Comparison of ENCODE assay signal across 8 cellular contexts in genomic region chrX:119757979-119758681, GRCh38. TPM values are rescaled to one million over a fixed set of nuclear protein-coding genes. Genes with fewer than 3 reads are reported as not detected.
DNase-seq lines count a peak whose midpoint lies in the region; ATAC-seq and TF ChIP-seq lines count a peak whose summit lies in the region.

A gene with protein sequence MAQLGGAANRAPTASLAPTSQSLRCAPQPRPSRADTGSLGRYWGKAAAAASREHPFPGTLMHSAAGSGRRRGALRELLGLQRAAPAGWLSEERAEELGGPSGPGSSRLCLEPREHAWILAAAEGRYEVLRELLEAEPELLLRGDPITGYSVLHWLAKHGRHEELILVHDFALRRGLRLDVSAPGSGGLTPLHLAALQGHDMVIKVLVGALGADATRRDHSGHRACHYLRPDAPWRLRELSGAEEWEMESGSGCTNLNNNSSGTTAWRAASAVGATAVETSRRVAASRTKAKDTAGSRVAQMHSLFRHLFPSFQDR (plus strand): TSS chrX:119758588. CDS start chrX:119758668, 80 bp downstream.

- peak within 1 kb of the TSS; percentile 51 for H2BK5ac ChIP-seq in mesenchymal stem cell (ENCODE audit: low read depth, low read length, poor library complexity, severe bottlenecking)

- H3K4me2 ChIP-seq in mesenchymal stem cell (ENCODE audit: low read length, poor library complexity, severe bottlenecking) = peak within 1 kb of the TSS; percentile 80

- no peak for TF ChIP-seq CTCF in C4-2B (conservative IDR thresholded peaks at IDR 0.05)
- TF ChIP-seq CTCF in tibial artery (IDR thresholded peaks at IDR 0.05) = no peak

- H2AK5ac ChIP-seq in mesenchymal stem cell (ENCODE audit: low read length, severe bottlenecking) = no peak within 1 kb of the TSS

- H4K8ac ChIP-seq in mesenchymal stem cell (ENCODE audit: low read length) = peak within 1 kb of the TSS; percentile 84

- peak within 1 kb of the TSS; percentile 71 for H2AFZ ChIP-seq in mesenchymal stem cell (ENCODE audit: low read depth, low read length)

- peak within 1 kb of the TSS; percentile 34 for H3K4me3 ChIP-seq in ectodermal cell (ENCODE audit: insufficient read depth, low read depth, low read length)
- peak within 1 kb of the TSS; percentile 59 to 62 for H3K4me3 ChIP-seq in mesenchymal stem cell (ENCODE audit: insufficient read depth in 1 of 2, low read depth in 1 of 2, low read length in 2 of 2)
- H3K4me3 ChIP-seq in tibial artery = peak within 1 kb of the TSS; percentile 46 to 56

- H3K27me3 ChIP-seq in ectodermal cell (ENCODE audit: control insufficient read depth, insufficient read depth, low read length, poor library complexity, severe bottlenecking) (peaks cover 42% of the 10 kb centered on the region), mesenchymal stem cell (ENCODE audit: control insufficient read depth in 1 of 2, insufficient read depth in 1 of 2, low read length in 2 of 2) (peaks cover 0 to 34% of the 10 kb centered on the region in 2 experiments), tibial artery (peaks cover 0 to 4% of the 10 kb centered on the region in 2 donors)

- H3K36me3 ChIP-seq in ectodermal cell (ENCODE audit: control insufficient read depth, insufficient read depth, low read length) = no peaks in the 10 kb centered on the region
- H3K36me3 ChIP-seq in mesenchymal stem cell (ENCODE audit: control insufficient read depth in 1 of 2, insufficient read depth in 2 of 2, low read depth in 1 of 2, low read length in 2 of 2) = no peaks in the 10 kb centered on the region
- no peaks in the 10 kb centered on the region for H3K36me3 ChIP-seq in tibial artery

- no peak within 1 kb of the TSS for H3K9ac ChIP-seq in mesenchymal stem cell (ENCODE audit: low read length)

- no peaks in the 10 kb centered on the region for H3K79me1 ChIP-seq in mesenchymal stem cell (replicated peaks; ENCODE audit: low read length, poor library complexity, severe bottlenecking)

- H3K4ac ChIP-seq in mesenchymal stem cell (ENCODE audit: low read depth in 1 of 2, low read length in 2 of 2) = peak within 1 kb of the TSS in 1 of 2 experiments; percentile 51

- WGBS in ectodermal cell, 2 experiments = 0% methylated on average over 50 to 51 of the region's 51 CpGs
- WGBS in mesenchymal stem cell = 2% methylated on average over 27 of the region's 51 CpGs

- no peak within 1 kb of the TSS for H3K23ac ChIP-seq in mesenchymal stem cell (ENCODE audit: low read length in 2 of 2)

- no peaks in the 10 kb centered on the region for H3K4me1 ChIP-seq in ectodermal cell (ENCODE audit: control insufficient read depth, insufficient read depth, low read length)
- peaks cover 13% of the 10 kb centered on the region for H3K4me1 ChIP-seq in mesenchymal stem cell (ENCODE audit: control insufficient read depth, insufficient read depth, low read depth, low read length)
- peaks cover 0 to 15% (median 7%) of the 10 kb centered on the region in 4 donors for H3K4me1 ChIP-seq in tibial artery

- H3K9me3 ChIP-seq in ectodermal cell (ENCODE audit: control insufficient read depth, low read length) = no peaks in the 10 kb centered on the region
- no peaks in the 10 kb centered on the region for H3K9me3 ChIP-seq in mesenchymal stem cell (ENCODE audit: control insufficient read depth, low read length)
- H3K9me3 ChIP-seq in tibial artery = no peaks in the 10 kb centered on the region

- no peak within 1 kb of the TSS for H4K91ac ChIP-seq in mesenchymal stem cell (ENCODE audit: low read length)

- peak within 1 kb of the TSS; percentile 21 to 87 for H3K18ac ChIP-seq in mesenchymal stem cell (ENCODE audit: low read depth in 1 of 2, low read length in 2 of 2)

- H2BK15ac ChIP-seq in mesenchymal stem cell (ENCODE audit: low read depth, poor library complexity, severe bottlenecking) = no peak within 1 kb of the TSS

- peak; percentile 23 for ATAC-seq in HG03432 (IDR thresholded peaks at IDR 0.05; ENCODE audit: unreplicated experiment)
- ATAC-seq in HG02870 (IDR thresholded peaks at IDR 0.05; ENCODE audit: unreplicated experiment) = no peak

- H2BK12ac ChIP-seq in mesenchymal stem cell (ENCODE audit: low read length in 2 of 2) = peak within 1 kb of the TSS in 1 of 2 experiments; percentile 63

- DNase-seq in T-helper 9 cell (peak; percentile 29), mesenchymal stem cell (peak; percentile 26), tibial artery (peak; percentile 47 to 69), COLO829 (ENCODE audit: low spot score) (no peak)

- H3K27ac ChIP-seq in C4-2B (peak within 1 kb of the TSS; percentile 71), ectodermal cell (ENCODE audit: insufficient read depth, low read depth, low read length, poor library complexity, severe bottlenecking) (no peak within 1 kb of the TSS), mesenchymal stem cell (ENCODE audit: low read length, poor library complexity, severe bottlenecking) (no peak within 1 kb of the TSS), tibial artery (no peak within 1 kb of the TSS)

- intact Hi-C loops in tibial artery (cut with DNase I; ENCODE audit: low total_unique reads) = no loop called here

- H2BK120ac ChIP-seq in mesenchymal stem cell (ENCODE audit: low read depth, low read length) = no peak within 1 kb of the TSS

- peak within 1 kb of the TSS in 1 of 2 experiments; percentile 60 for H3K14ac ChIP-seq in mesenchymal stem cell (ENCODE audit: low read length in 2 of 2)

RNA-seq across cellular contexts. Expression of the gene that starts here (rescaled TPM):
- not detected for polyA plus RNA-seq in ectodermal cell (2013, experiment 1 of 4)
- polyA plus RNA-seq in ectodermal cell (2013, experiment 2 of 4) = not detected
- not detected for polyA plus RNA-seq in ectodermal cell (2013, experiment 3 of 4)
- not detected for polyA plus RNA-seq in ectodermal cell (2013, experiment 4 of 4)
- polyA plus RNA-seq in mesenchymal stem cell (2013, experiment 1 of 2) = 0.35 TPM
- polyA plus RNA-seq in mesenchymal stem cell (2013, experiment 2 of 2) = 0.29 TPM
